1 cellular context compared by ENCODE assay signal in the genomic region with DNA sequence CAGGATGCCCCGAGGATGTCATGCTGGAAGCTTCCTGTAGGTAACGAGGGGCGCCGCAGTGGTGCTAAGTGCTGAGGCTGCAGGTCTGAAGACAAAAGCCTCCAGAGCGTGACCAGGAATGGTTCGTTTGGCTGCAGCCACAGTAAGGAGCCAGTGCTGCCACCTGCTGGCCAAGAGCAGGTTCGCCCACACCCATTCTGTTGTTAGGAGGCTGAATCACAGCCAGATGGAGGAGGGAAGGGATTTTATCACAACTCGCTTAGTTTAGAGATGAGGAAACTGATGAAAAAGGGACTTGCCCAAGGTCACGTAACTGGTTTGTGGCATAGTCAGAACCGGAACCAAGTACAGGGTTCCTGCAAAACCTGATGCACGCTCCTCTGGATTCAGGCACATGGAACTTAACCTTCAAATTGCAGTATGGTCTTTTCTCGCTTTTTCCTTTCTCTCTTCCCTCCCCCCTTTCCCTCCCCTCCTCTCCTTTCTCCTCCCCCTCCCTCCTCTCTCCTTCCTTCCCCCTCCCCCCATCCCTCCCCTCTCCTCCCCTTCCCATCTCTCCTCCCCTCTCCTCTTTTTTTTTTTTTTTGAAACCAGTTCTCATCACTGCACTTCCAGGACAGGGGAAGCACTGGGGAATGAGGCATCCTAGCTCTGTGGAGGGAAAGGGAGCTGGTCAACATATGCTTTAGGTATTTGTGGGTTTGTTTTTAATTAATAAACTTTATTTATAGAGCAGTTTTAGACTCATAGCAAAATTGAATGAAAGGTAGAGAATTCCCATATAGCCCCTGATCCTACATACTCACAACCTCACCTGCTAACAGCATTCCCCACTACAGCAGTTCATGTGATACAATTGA.
TF ChIP-seq lines count a peak whose summit lies in the region.

No MANE protein-coding gene starts in this region.

TF ChIP-seq in HepG2, 621 proteins besides CTCF, POLR2A, EP300 and RAD21 (continued from another document and continues in another):
- TF ChIP-seq, protein P1, sequence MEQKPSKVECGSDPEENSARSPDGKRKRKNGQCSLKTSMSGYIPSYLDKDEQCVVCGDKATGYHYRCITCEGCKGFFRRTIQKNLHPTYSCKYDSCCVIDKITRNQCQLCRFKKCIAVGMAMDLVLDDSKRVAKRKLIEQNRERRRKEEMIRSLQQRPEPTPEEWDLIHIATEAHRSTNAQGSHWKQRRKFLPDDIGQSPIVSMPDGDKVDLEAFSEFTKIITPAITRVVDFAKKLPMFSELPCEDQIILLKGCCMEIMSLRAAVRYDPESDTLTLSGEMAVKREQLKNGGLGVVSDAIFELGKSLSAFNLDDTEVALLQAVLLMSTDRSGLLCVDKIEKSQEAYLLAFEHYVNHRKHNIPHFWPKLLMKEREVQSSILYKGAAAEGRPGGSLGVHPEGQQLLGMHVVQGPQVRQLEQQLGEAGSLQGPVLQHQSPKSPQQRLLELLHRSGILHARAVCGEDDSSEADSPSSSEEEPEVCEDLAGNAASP (CRISPR knock-in tag; IDR thresholded peaks at IDR 0.05; ENCODE audit: borderline replicate concordance): 0 out of 2 replicates have a peak, but pooled peaks have one; percentile 34
- TF ChIP-seq, protein P2, sequence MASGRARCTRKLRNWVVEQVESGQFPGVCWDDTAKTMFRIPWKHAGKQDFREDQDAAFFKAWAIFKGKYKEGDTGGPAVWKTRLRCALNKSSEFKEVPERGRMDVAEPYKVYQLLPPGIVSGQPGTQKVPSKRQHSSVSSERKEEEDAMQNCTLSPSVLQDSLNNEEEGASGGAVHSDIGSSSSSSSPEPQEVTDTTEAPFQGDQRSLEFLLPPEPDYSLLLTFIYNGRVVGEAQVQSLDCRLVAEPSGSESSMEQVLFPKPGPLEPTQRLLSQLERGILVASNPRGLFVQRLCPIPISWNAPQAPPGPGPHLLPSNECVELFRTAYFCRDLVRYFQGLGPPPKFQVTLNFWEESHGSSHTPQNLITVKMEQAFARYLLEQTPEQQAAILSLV (CRISPR knock-in tag; IDR thresholded peaks at IDR 0.05; ENCODE audit: borderline replicate concordance): no peak
- TF ChIP-seq ZNF7 (CRISPR knock-in tag; IDR thresholded peaks at IDR 0.05) (no peak), MIER3 (CRISPR knock-in tag; IDR thresholded peaks at IDR 0.05; ENCODE audit: borderline replicate concordance) (no peak; the same call in 1 of the 2 replicates), ZNF225 (CRISPR knock-in tag; IDR thresholded peaks at IDR 0.05) (no peak), ZNF839 (CRISPR knock-in tag; IDR thresholded peaks at IDR 0.05; ENCODE audit: borderline replicate concordance) (no peak), IRF2 (CRISPR knock-in tag; IDR thresholded peaks at IDR 0.05) (peak; percentile 69; the same call in 1 of the 2 replicates), ZMAT3 (CRISPR knock-in tag; conservative IDR thresholded peaks at IDR 0.05) (no peak), ZNF670 (CRISPR knock-in tag; IDR thresholded peaks at IDR 0.05; ENCODE audit: borderline replicate concordance) (no peak), FIP1L1 (IDR thresholded peaks at IDR 0.05; ENCODE audit: borderline replicate concordance, insufficient read depth, low read depth, low read length) (no peak), ZNF143 (CRISPR knock-in tag; IDR thresholded peaks at IDR 0.05) (no peak), ZNF570 (CRISPR knock-in tag; IDR thresholded peaks at IDR 0.05; ENCODE audit: borderline replicate concordance) (no peak), NR2F6 (IDR thresholded peaks at IDR 0.05) (no peak), NR2F6 (CRISPR knock-in tag; IDR thresholded peaks at IDR 0.05) (no peak; the same call in 1 of the 2 replicates), RCOR2 (CRISPR knock-in tag; IDR thresholded peaks at IDR 0.05) (0 out of 2 replicates have a peak, but pooled peaks have one; percentile 35), FLYWCH1 (CRISPR knock-in tag; IDR thresholded peaks at IDR 0.05) (no peak), ZNF776 (CRISPR knock-in tag; IDR thresholded peaks at IDR 0.05) (no peak), KLF6 (CRISPR knock-in tag; IDR thresholded peaks at IDR 0.05) (no peak), ZNF761 (CRISPR knock-in tag; conservative IDR thresholded peaks at IDR 0.05) (no peak), ATF7-NPFF (CRISPR knock-in tag; IDR thresholded peaks at IDR 0.05; ENCODE audit: low read depth) (no peak), SP2 (CRISPR knock-in tag; IDR thresholded peaks at IDR 0.05) (no peak), ARHGAP35 (CRISPR knock-in tag; IDR thresholded peaks at IDR 0.05; ENCODE audit: borderline replicate concordance) (no peak), GPN1 (CRISPR knock-in tag; IDR thresholded peaks at IDR 0.05; ENCODE audit: borderline replicate concordance) (no peak)
- TF ChIP-seq, protein P3, sequence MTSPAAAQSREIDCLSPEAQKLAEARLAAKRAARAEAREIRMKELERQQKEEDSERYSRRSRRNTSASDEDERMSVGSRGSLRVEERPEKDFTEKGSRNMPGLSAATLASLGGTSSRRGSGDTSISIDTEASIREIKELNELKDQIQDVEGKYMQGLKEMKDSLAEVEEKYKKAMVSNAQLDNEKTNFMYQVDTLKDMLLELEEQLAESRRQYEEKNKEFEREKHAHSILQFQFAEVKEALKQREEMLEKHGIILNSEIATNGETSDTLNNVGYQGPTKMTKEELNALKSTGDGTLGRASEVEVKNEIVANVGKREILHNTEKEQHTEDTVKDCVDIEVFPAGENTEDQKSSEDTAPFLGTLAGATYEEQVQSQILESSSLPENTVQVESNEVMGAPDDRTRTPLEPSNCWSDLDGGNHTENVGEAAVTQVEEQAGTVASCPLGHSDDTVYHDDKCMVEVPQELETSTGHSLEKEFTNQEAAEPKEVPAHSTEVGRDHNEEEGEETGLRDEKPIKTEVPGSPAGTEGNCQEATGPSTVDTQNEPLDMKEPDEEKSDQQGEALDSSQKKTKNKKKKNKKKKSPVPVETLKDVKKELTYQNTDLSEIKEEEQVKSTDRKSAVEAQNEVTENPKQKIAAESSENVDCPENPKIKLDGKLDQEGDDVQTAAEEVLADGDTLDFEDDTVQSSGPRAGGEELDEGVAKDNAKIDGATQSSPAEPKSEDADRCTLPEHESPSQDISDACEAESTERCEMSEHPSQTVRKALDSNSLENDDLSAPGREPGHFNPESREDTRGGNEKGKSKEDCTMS (CRISPR knock-in tag; conservative IDR thresholded peaks at IDR 0.05): no peak
- TF ChIP-seq, protein P4, sequence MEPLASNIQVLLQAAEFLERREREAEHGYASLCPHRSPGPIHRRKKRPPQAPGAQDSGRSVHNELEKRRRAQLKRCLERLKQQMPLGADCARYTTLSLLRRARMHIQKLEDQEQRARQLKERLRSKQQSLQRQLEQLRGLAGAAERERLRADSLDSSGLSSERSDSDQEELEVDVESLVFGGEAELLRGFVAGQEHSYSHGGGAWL (CRISPR knock-in tag; IDR thresholded peaks at IDR 0.05): no peak
- TF ChIP-seq, protein P5, sequence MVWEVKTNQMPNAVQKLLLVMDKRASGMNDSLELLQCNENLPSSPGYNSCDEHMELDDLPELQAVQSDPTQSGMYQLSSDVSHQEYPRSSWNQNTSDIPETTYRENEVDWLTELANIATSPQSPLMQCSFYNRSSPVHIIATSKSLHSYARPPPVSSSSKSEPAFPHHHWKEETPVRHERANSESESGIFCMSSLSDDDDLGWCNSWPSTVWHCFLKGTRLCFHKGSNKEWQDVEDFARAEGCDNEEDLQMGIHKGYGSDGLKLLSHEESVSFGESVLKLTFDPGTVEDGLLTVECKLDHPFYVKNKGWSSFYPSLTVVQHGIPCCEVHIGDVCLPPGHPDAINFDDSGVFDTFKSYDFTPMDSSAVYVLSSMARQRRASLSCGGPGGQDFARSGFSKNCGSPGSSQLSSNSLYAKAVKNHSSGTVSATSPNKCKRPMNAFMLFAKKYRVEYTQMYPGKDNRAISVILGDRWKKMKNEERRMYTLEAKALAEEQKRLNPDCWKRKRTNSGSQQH (CRISPR knock-in tag; IDR thresholded peaks at IDR 0.05; ENCODE audit: low read depth): no peak
- TF ChIP-seq, protein P6, sequence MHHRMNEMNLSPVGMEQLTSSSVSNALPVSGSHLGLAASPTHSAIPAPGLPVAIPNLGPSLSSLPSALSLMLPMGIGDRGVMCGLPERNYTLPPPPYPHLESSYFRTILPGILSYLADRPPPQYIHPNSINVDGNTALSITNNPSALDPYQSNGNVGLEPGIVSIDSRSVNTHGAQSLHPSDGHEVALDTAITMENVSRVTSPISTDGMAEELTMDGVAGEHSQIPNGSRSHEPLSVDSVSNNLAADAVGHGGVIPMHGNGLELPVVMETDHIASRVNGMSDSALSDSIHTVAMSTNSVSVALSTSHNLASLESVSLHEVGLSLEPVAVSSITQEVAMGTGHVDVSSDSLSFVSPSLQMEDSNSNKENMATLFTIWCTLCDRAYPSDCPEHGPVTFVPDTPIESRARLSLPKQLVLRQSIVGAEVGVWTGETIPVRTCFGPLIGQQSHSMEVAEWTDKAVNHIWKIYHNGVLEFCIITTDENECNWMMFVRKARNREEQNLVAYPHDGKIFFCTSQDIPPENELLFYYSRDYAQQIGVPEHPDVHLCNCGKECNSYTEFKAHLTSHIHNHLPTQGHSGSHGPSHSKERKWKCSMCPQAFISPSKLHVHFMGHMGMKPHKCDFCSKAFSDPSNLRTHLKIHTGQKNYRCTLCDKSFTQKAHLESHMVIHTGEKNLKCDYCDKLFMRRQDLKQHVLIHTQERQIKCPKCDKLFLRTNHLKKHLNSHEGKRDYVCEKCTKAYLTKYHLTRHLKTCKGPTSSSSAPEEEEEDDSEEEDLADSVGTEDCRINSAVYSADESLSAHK (CRISPR knock-in tag; IDR thresholded peaks at IDR 0.05; ENCODE audit: borderline replicate concordance): no peak
- TF ChIP-seq, protein P7, sequence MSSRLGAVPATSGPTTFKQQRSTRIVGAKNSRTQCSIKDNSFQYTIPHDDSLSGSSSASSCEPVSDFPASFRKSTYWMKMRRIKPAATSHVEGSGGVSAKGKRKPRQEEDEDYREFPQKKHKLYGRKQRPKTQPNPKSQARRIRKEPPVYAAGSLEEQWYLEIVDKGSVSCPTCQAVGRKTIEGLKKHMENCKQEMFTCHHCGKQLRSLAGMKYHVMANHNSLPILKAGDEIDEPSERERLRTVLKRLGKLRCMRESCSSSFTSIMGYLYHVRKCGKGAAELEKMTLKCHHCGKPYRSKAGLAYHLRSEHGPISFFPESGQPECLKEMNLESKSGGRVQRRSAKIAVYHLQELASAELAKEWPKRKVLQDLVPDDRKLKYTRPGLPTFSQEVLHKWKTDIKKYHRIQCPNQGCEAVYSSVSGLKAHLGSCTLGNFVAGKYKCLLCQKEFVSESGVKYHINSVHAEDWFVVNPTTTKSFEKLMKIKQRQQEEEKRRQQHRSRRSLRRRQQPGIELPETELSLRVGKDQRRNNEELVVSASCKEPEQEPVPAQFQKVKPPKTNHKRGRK (CRISPR knock-in tag; IDR thresholded peaks at IDR 0.05): peak; percentile 90
- TF ChIP-seq, protein P8, sequence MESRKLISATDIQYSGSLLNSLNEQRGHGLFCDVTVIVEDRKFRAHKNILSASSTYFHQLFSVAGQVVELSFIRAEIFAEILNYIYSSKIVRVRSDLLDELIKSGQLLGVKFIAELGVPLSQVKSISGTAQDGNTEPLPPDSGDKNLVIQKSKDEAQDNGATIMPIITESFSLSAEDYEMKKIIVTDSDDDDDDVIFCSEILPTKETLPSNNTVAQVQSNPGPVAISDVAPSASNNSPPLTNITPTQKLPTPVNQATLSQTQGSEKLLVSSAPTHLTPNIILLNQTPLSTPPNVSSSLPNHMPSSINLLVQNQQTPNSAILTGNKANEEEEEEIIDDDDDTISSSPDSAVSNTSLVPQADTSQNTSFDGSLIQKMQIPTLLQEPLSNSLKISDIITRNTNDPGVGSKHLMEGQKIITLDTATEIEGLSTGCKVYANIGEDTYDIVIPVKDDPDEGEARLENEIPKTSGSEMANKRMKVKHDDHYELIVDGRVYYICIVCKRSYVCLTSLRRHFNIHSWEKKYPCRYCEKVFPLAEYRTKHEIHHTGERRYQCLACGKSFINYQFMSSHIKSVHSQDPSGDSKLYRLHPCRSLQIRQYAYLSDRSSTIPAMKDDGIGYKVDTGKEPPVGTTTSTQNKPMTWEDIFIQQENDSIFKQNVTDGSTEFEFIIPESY (CRISPR knock-in tag; IDR thresholded peaks at IDR 0.05): no peak
- TF ChIP-seq, protein P9, sequence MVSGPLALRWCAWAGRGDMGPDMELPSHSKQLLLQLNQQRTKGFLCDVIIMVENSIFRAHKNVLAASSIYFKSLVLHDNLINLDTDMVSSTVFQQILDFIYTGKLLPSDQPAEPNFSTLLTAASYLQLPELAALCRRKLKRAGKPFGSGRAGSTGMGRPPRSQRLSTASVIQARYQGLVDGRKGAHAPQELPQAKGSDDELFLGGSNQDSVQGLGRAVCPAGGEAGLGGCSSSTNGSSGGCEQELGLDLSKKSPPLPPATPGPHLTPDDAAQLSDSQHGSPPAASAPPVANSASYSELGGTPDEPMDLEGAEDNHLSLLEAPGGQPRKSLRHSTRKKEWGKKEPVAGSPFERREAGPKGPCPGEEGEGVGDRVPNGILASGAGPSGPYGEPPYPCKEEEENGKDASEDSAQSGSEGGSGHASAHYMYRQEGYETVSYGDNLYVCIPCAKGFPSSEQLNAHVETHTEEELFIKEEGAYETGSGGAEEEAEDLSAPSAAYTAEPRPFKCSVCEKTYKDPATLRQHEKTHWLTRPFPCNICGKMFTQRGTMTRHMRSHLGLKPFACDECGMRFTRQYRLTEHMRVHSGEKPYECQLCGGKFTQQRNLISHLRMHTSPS (CRISPR knock-in tag; IDR thresholded peaks at IDR 0.05; ENCODE audit: low read depth): no peak
- TF ChIP-seq, protein P10, sequence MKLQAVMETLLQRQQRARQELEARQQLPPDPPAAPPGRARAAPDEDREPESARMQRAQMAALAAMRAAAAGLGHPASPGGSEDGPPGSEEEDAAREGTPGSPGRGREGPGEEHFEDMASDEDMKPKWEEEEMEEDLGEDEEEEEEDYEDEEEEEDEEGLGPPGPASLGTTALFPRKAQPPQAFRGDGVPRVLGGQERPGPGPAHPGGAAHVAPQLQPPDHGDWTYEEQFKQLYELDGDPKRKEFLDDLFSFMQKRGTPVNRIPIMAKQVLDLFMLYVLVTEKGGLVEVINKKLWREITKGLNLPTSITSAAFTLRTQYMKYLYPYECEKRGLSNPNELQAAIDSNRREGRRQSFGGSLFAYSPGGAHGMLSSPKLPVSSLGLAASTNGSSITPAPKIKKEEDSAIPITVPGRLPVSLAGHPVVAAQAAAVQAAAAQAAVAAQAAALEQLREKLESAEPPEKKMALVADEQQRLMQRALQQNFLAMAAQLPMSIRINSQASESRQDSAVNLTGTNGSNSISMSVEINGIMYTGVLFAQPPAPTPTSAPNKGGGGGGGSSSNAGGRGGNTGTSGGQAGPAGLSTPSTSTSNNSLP (IDR thresholded peaks at IDR 0.05; ENCODE audit: low read depth, low read length): peak; percentile 52; the same call in 1 of the 2 replicates
- TF ChIP-seq, protein P11, sequence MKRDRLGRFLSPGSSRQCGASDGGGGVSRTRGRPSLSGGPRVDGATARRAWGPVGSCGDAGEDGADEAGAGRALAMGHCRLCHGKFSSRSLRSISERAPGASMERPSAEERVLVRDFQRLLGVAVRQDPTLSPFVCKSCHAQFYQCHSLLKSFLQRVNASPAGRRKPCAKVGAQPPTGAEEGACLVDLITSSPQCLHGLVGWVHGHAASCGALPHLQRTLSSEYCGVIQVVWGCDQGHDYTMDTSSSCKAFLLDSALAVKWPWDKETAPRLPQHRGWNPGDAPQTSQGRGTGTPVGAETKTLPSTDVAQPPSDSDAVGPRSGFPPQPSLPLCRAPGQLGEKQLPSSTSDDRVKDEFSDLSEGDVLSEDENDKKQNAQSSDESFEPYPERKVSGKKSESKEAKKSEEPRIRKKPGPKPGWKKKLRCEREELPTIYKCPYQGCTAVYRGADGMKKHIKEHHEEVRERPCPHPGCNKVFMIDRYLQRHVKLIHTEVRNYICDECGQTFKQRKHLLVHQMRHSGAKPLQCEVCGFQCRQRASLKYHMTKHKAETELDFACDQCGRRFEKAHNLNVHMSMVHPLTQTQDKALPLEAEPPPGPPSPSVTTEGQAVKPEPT (CRISPR knock-in tag; IDR thresholded peaks at IDR 0.05; ENCODE audit: low read depth): no peak
